In the genomic region with DNA sequence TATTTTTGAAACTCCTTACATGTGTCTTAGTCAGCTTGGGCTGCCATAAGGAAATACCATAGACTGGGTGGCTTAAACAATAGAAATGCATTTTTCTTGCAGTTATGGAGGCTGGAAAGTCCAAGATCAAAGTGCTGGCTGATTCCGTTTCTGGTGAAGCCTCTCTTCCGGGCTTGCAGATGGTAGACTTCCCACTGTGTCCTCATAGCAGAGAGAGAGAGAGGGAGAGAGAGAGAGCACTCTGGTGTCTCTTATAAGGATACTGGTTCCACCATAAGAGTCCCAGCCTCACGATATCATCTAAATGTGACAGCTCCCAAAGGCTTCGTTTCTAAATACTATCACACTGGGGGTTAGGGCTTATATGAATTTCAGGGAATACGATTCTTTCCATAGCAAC, we compare ENCODE assay signal across 8 cellular contexts. TPM values are rescaled to one million over a fixed set of nuclear protein-coding genes. Genes with fewer than 3 reads are reported as not detected.
DNase-seq lines count a peak whose midpoint lies in the region; ATAC-seq and TF ChIP-seq lines count a peak whose summit lies in the region.

No MANE protein-coding gene starts in this region.

- H3K27me3 Mint-ChIP-seq in activated T-helper 2 cell treated with anti-CD3 and anti-CD28 coated beads, Interferon-gamma antibody, Interleukin-2, Interleukin-4, amounts not matched to agents 10 μg/mL and 5 μg/mL and 100 μg/mL, durations not matched to agents 14 hours and 24 hours and 36 hours (ENCODE audit: low read depth): peaks cover 2% of the 10 kb centered on the region

- no peak overlapping the region for H3K27ac Mint-ChIP-seq in activated T-helper 2 cell treated with anti-CD3 and anti-CD28 coated beads, Interferon-gamma antibody, Interleukin-2, Interleukin-4, amounts not matched to agents 10 μg/mL and 5 μg/mL and 100 μg/mL, durations not matched to agents 14 hours and 24 hours and 36 hours

- no peaks in the 10 kb centered on the region for H3K27me3 ChIP-seq in DND-41 (ENCODE audit: insufficient read depth, low read length, poor library complexity)
- no peaks in the 10 kb centered on the region for H3K27me3 ChIP-seq in muscle layer of duodenum (ENCODE audit: low read depth, low read length)

- H3K4me1 ChIP-seq in DND-41 (ENCODE audit: insufficient read depth, low read length) (peaks cover 13% of the 10 kb centered on the region), muscle layer of duodenum (ENCODE audit: control insufficient read depth in 1 of 2, insufficient read depth in 2 of 2, low read length in 2 of 2) (no peaks in the 10 kb centered on the region)

- no peaks in the 10 kb centered on the region for H3K79me2 ChIP-seq in DND-41 (ENCODE audit: insufficient read depth, low read length)

- peak overlapping the region; percentile 78 for H3K4me2 ChIP-seq in DND-41 (ENCODE audit: insufficient read depth, low read length)

- H3K4me3 ChIP-seq in DND-41 (ENCODE audit: low read depth in 1 of 2, low read length in 2 of 2) (peak overlapping the region; percentile 29 to 64; a peak in 3 of 4 replicates), muscle layer of duodenum (ENCODE audit: low read depth in 1 of 2, low read length in 2 of 2) (peak overlapping the region; percentile 59 to 87)

- H3K36me3 Mint-ChIP-seq in activated T-helper 2 cell treated with anti-CD3 and anti-CD28 coated beads, Interferon-gamma antibody, Interleukin-2, Interleukin-4, amounts not matched to agents 10 μg/mL and 5 μg/mL and 100 μg/mL, durations not matched to agents 14 hours and 24 hours and 36 hours (ENCODE audit: low read depth): no peaks in the 10 kb centered on the region

- ATAC-seq in DND-41 (ENCODE audit: insufficient read depth, low read depth): peak; percentile 71
- ATAC-seq in HG03196 (IDR thresholded peaks at IDR 0.05; ENCODE audit: unreplicated experiment): peak; percentile 14
- ATAC-seq in HG03520 (IDR thresholded peaks at IDR 0.05; ENCODE audit: unreplicated experiment): no peak
- ATAC-seq in GM18868 (IDR thresholded peaks at IDR 0.05; ENCODE audit: unreplicated experiment): no peak

- DNase-seq in DND-41: peak; percentile 58
- no peak for DNase-seq in activated T-helper 2 cell treated with anti-CD3 and anti-CD28 coated beads, Interferon-gamma antibody, Interleukin-2, Interleukin-4, amounts not matched to agents 10 μg/mL and 5 μg/mL and 100 μg/mL, durations not matched to agents 14 hours and 24 hours and 36 hours (ENCODE audit: low spot score)
- no peak for DNase-seq in NCI-H1092 treated with DMSO at 0.1 percent for 48 hours (lab: John Stamatoyannopoulos, UW)
- no peak for DNase-seq in RKO (ENCODE audit: low spot score)

- H3K36me3 ChIP-seq in DND-41 (ENCODE audit: insufficient read depth, low read length) (no peaks in the 10 kb centered on the region), muscle layer of duodenum (ENCODE audit: control insufficient read depth in 1 of 2, insufficient read depth in 2 of 2, low read length in 2 of 2) (no peaks in the 10 kb centered on the region)

- H3K9me3 Mint-ChIP-seq in activated T-helper 2 cell treated with anti-CD3 and anti-CD28 coated beads, Interferon-gamma antibody, Interleukin-2, Interleukin-4, amounts not matched to agents 10 μg/mL and 5 μg/mL and 100 μg/mL, durations not matched to agents 14 hours and 24 hours and 36 hours: no peaks in the 10 kb centered on the region

- H3K4me1 Mint-ChIP-seq in activated T-helper 2 cell treated with anti-CD3 and anti-CD28 coated beads, Interferon-gamma antibody, Interleukin-2, Interleukin-4, amounts not matched to agents 10 μg/mL and 5 μg/mL and 100 μg/mL, durations not matched to agents 14 hours and 24 hours and 36 hours (ENCODE audit: low read depth): peaks cover 14% of the 10 kb centered on the region

- intact Hi-C loops in activated T-helper 2 cell treated with anti-CD3 and anti-CD28 coated beads, Interferon-gamma antibody, Interleukin-2, Interleukin-4, amounts not matched to agents 10 μg/mL and 5 μg/mL and 100 μg/mL, durations not matched to agents 14 hours and 24 hours and 36 hours (cut with micrococcal nuclease): loop anchor here (1.0 to 10.0 kb wide), 7 partner anchors 171 to 1093 kb away; a partner anchor contains a TSS

- peak overlapping the region; percentile 82 for H3K27ac ChIP-seq in DND-41 (ENCODE audit: low read length)
- no peak overlapping the region for H3K27ac ChIP-seq in muscle layer of duodenum (ENCODE audit: low read length)

- TF ChIP-seq CTCF in DND-41 (IDR thresholded peaks at IDR 0.05; ENCODE audit: borderline replicate concordance, extremely low read depth, low read length, poor library complexity, severe bottlenecking): no peak

- peak overlapping the region; percentile 74 for H2AFZ ChIP-seq in DND-41 (ENCODE audit: low read depth, low read length)

- H3K4me3 Mint-ChIP-seq in activated T-helper 2 cell treated with anti-CD3 and anti-CD28 coated beads, Interferon-gamma antibody, Interleukin-2, Interleukin-4, amounts not matched to agents 10 μg/mL and 5 μg/mL and 100 μg/mL, durations not matched to agents 14 hours and 24 hours and 36 hours (ENCODE audit: low read depth): peak overlapping the region; percentile 94

- H3K9ac ChIP-seq in DND-41 (ENCODE audit: low read depth, low read length): peak overlapping the region; percentile 46

- H3K9me3 ChIP-seq in DND-41 (ENCODE audit: insufficient read depth, low read length, severe bottlenecking) (no peaks in the 10 kb centered on the region), muscle layer of duodenum (ENCODE audit: control insufficient read depth in 1 of 2, low read length in 2 of 2) (no peaks in the 10 kb centered on the region)

- H4K20me1 ChIP-seq in DND-41 (ENCODE audit: insufficient read depth, low read length): no peaks in the 10 kb centered on the region

RNA-seq across cellular contexts. Expression of a gene that starts 39.7 kb away (rescaled TPM):
- total RNA-seq in activated T-helper 2 cell treated with anti-CD3 and anti-CD28 coated beads, Interferon-gamma antibody, Interleukin-2, Interleukin-4, amounts not matched to agents 10 μg/mL and 5 μg/mL and 100 μg/mL, durations not matched to agents 14 hours and 24 hours and 36 hours: 0.02 TPM in 1 of 2 replicates, not detected in the other

Comparison
In these comparisons a context has a peak if more than half of its experiments do, and no peak if none do; other contexts are left out.
1. ATAC-seq: peak in DND-41 (single experiment) and HG03196 (single experiment); none in HG03520 (single experiment) and GM18868 (single experiment).